In genomic region chr12:106247731-106248176, GRCh38 we compare ENCODE assay signal across 8 cellular contexts. TPM values are rescaled to one million over a fixed set of nuclear protein-coding genes. Genes with fewer than 3 reads are reported as not detected.
A peak's percentile ranks its signal among the peaks of the same experiment; 100 is the strongest.
DNase-seq lines count a peak whose midpoint lies in the region; ATAC-seq and TF ChIP-seq lines count a peak whose summit lies in the region.

Gene CKAP4, minus strand, starts transcription at chr12:106248020. Its CDS starts 169 bp downstream, at chr12:106247851.

- H4K20me1 ChIP-seq in osteoblast (ENCODE audit: insufficient read depth, low read length) = peaks cover 31% of the 10 kb centered on the region

- peaks cover 0 to 2% (median 0%) of the 10 kb centered on the region in 8 donors for H3K9me3 Mint-ChIP-seq in CD4-positive, alpha-beta memory T cell

- H3K36me3 ChIP-seq in CD4-positive, alpha-beta memory T cell (ENCODE audit: insufficient read depth, low read length) = no peaks in the 10 kb centered on the region
- 0 out of 2 replicates have a peak, but pooled peaks cover 4% of the 10 kb centered on the region for H3K36me3 ChIP-seq in SJCRH30
- peaks cover 21% of the 10 kb centered on the region for H3K36me3 ChIP-seq in osteoblast (ENCODE audit: insufficient read depth, low read length)
- H3K36me3 ChIP-seq in aorta (ENCODE audit: control insufficient read depth in 1 of 2, insufficient read depth in 2 of 2, low read length in 1 of 2) = no peaks in the 10 kb centered on the region

- no peak for TF ChIP-seq CTCF in osteoblast (IDR thresholded peaks at IDR 0.05; ENCODE audit: extremely low read depth, low read depth, low read length)

- peak within 1 kb of the TSS; percentile 74 for H2AFZ ChIP-seq in osteoblast (ENCODE audit: low read length)

- intact Hi-C loops in CD4-positive, alpha-beta memory T cell (cut with micrococcal nuclease) = loop anchor here (1.0 to 10.0 kb wide), 4 partner anchors 20 to 847 kb away; partner anchors contain the start of genes CRY1 and TMEM263
- intact Hi-C loops in Right ventricle myocardium inferior (cut with DNase I) = loop anchor here (2.0 to 5.0 kb wide), 4 partner anchors 25 to 110 kb away; partner anchors contain the start of genes POLR3B and TCP11L2
- intact Hi-C loops in aorta (cut with DNase I) = loop anchor here (2.0 to 5.0 kb wide), 2 partner anchors 55 kb away; partner anchors contain the start of gene TCP11L2 (in 2 of the 2)

- H3K27ac Mint-ChIP-seq in CD4-positive, alpha-beta memory T cell = peak within 1 kb of the TSS; percentile 80 to 98 (median 96)

- peaks cover 9 to 43% (median 30%) of the 10 kb centered on the region in 4 donors for H3K4me1 Mint-ChIP-seq in CD4-positive, alpha-beta memory T cell

- no peaks in the 10 kb centered on the region for H3K27me3 ChIP-seq in CD4-positive, alpha-beta memory T cell (ENCODE audit: insufficient read depth, low read length)
- H3K27me3 ChIP-seq in SJCRH30 (no peaks in the 10 kb centered on the region), osteoblast (ENCODE audit: insufficient read depth, low read length) (no peaks in the 10 kb centered on the region), aorta (ENCODE audit: control insufficient read depth in 1 of 2, insufficient read depth in 2 of 2, low read length in 1 of 2) (no peaks in the 10 kb centered on the region)

- peak within 1 kb of the TSS; percentile 74 for H3K27ac ChIP-seq in CD4-positive, alpha-beta memory T cell (ENCODE audit: low read depth, low read length)
- H3K27ac ChIP-seq in SJCRH30 = peak within 1 kb of the TSS; percentile 56
- H3K27ac ChIP-seq in osteoblast (ENCODE audit: low read depth, low read length) = peak within 1 kb of the TSS; percentile 85
- peak within 1 kb of the TSS; percentile 77 to 94 for H3K27ac ChIP-seq in aorta (ENCODE audit: low read depth in 1 of 2, low read length in 2 of 2)

- peaks cover 4 to 11% of the 10 kb centered on the region in 2 donors for H3K36me3 Mint-ChIP-seq in CD4-positive, alpha-beta memory T cell

- H3K4me3 Mint-ChIP-seq in CD4-positive, alpha-beta memory T cell = peak within 1 kb of the TSS; percentile 83 to 90 (median 87)

- peak; percentile 44 for ATAC-seq in GM19395 (IDR thresholded peaks at IDR 0.05; ENCODE audit: unreplicated experiment)
- ATAC-seq in HG03571 (IDR thresholded peaks at IDR 0.05; ENCODE audit: unreplicated experiment) = peak; percentile 58
- ATAC-seq in Right ventricle myocardium inferior = peak; percentile 87
- ATAC-seq in aorta (ENCODE audit: low FRiP score) = peak; percentile 89

- H3K27me3 Mint-ChIP-seq in CD4-positive, alpha-beta memory T cell = no peaks in the 10 kb centered on the region

- DNase-seq in CD4-positive, alpha-beta memory T cell = peak; percentile 56 to 65 (median 64)
- DNase-seq in SJCRH30 (peak; percentile 65 to 70), Right ventricle myocardium inferior (ENCODE audit: missing footprints) (peak; percentile 92), osteoblast (ENCODE audit: insufficient read length, low spot score, missing footprints) (peak; percentile 98), aorta (peak; percentile 89 to 92)
- DNase-seq in activated naive CD8-positive, alpha-beta T cell treated with anti-CD3 and anti-CD28 coated beads, Interleukin-2, amount 50 U/mL, for 16 hours (ENCODE audit: low read depth, low spot score) = peak; percentile 14

- CTCF ChIA-PET in CD4-positive, alpha-beta memory T cell (lab: Charles Lee; ENCODE audit: partially characterized antibody) = interaction anchor here (1.4 kb wide), 1 partner anchor 21 kb away, joined by 4 read pairs; no protein-coding TSS in a partner anchor

- WGBS in aorta, 2 donors = 0 to 1% methylated on average over 29 to 75 of the region's 75 CpGs

- POLR2A ChIA-PET in CD4-positive, alpha-beta memory T cell (lab: Charles Lee; ENCODE audit: partially characterized antibody) = interaction anchor here (1.0 to 14.5 kb wide), 7 partner anchors 11 to 513 kb away, joined by 3 to 223 read pairs (median 3); partner anchors contain the start of gene TCP11L2

- H3K4me2 ChIP-seq in osteoblast (ENCODE audit: insufficient read depth, low read length) = peak within 1 kb of the TSS; percentile 89

- peaks cover 35% of the 10 kb centered on the region for H3K79me2 ChIP-seq in osteoblast (ENCODE audit: insufficient read depth, low read length)

- H3K4me1 ChIP-seq in CD4-positive, alpha-beta memory T cell (ENCODE audit: insufficient read depth, low read length) = peaks cover 34% of the 10 kb centered on the region
- H3K4me1 ChIP-seq in SJCRH30 (no peaks in the 10 kb centered on the region; the same call in 1 of the 2 replicates), osteoblast (ENCODE audit: insufficient read depth, low read length) (peaks cover 36% of the 10 kb centered on the region), aorta (ENCODE audit: control insufficient read depth in 1 of 2, insufficient read depth in 2 of 2, low read length in 2 of 2) (peaks cover 0 to 4% of the 10 kb centered on the region in 2 donors)

- no peaks in the 10 kb centered on the region for H3K9me3 ChIP-seq in CD4-positive, alpha-beta memory T cell (ENCODE audit: control insufficient read depth in 1 of 2, low read length in 2 of 2)
- no peaks in the 10 kb centered on the region for H3K9me3 ChIP-seq in SJCRH30 (replicated peaks)
- H3K9me3 ChIP-seq in osteoblast (ENCODE audit: low read depth, low read length) = no peaks in the 10 kb centered on the region
- H3K9me3 ChIP-seq in aorta (ENCODE audit: control insufficient read depth, low read length) = no peaks in the 10 kb centered on the region

- H3K4me3 ChIP-seq in CD4-positive, alpha-beta memory T cell (ENCODE audit: low read length in 2 of 2) = peak within 1 kb of the TSS; percentile 32 to 54
- peak within 1 kb of the TSS; percentile 91 for H3K4me3 ChIP-seq in SJCRH30
- H3K4me3 ChIP-seq in osteoblast (ENCODE audit: insufficient read depth, low read length) = peak within 1 kb of the TSS; percentile 91
- H3K4me3 ChIP-seq in aorta (ENCODE audit: low read length in 2 of 2) = peak within 1 kb of the TSS; percentile 39 to 88

RNA-seq across cellular contexts. Expression of gene CKAP4, which starts in this region (rescaled TPM):
- 10 to 100 TPM; 12.5 to 13.0 TPM for total RNA-seq in CD4-positive, alpha-beta memory T cell
- polyA plus RNA-seq in CD4-positive, alpha-beta memory T cell = 1 to 10 TPM; 5.1 to 8.3 TPM
- total RNA-seq in SJCRH30 (2014; rRNA removed; shearing (Covaris generic)) = 47.8 and 50.7 TPM in 2 replicates
- 40.2 TPM for total RNA-seq in Right ventricle myocardium inferior
- 184 TPM in 2 replicates for total RNA-seq in osteoblast
- 10 to 100 TPM; 61.1 to 69.6 TPM for total RNA-seq in aorta
- polyA plus RNA-seq in aorta = 10 to 100 TPM; 17.2 to 25.4 TPM

Comparison
In these comparisons a context has a peak if more than half of its experiments do, and no peak if none do; other contexts are left out.
1. Peak in every context shown above with its lines: DNase-seq, ATAC-seq, H3K4me3 ChIP-seq and H3K27ac ChIP-seq.
2. DNase-seq: peak in every context shown above with its lines; median percentile 98 in osteoblast; 92 in Right ventricle myocardium inferior; 90 in aorta; 68 in SJCRH30; 64 in CD4-positive, alpha-beta memory T cell; 14 in activated naive CD8-positive, alpha-beta T cell treated with anti-CD3 and anti-CD28 coated beads, Interleukin-2, amount 50 U/mL, for 16 hours.